29 cellular contexts compared by ENCODE assay signal in genomic region chr3:131306242-131306641, GRCh38.
"Had no signal": no experiment of that assay in that cellular context is flagged by ENCODE, and none has a peak within 500 bp of the region (broad histone marks: within the 10 kb centered on the region; RNA-seq: fewer than 3 reads in every experiment).

No MANE protein-coding gene starts in this region.

- H3K4me1 ChIP-seq: esophagus muscularis mucosa, foreskin keratinocyte, gastrocnemius medialis, heart left ventricle had no signal

- ATAC-seq: activated CD4-positive, CD25-positive, alpha-beta regulatory T cell treated with anti-CD3 and anti-CD28 coated beads, Interleukin-2, amount 50 U/mL, for 24 hours; activated CD8-positive, alpha-beta T cell treated with anti-CD3 and anti-CD28 coated beads for 36 hours; activated T-cell treated with anti-CD3 and anti-CD28 coated beads, Interleukin-2, amount 50 U/mL, for 4 hours; activated T-helper 17 cell treated with anti-CD3 and anti-CD28 coated beads, Interleukin-2, amount 50 U/mL, for 72 hours; effector memory CD8-positive, alpha-beta T cell; foreskin keratinocyte; gastrocnemius medialis had no signal

- H3K27me3 ChIP-seq: brain microvascular endothelial cell, esophagus muscularis mucosa, gastrocnemius medialis, heart left ventricle had no signal

- H3K36me3 ChIP-seq: brain microvascular endothelial cell, esophagus muscularis mucosa, gastrocnemius medialis, heart left ventricle, WERI-Rb-1 had no signal

- H3K27ac ChIP-seq: brain microvascular endothelial cell, esophagus muscularis mucosa, foreskin keratinocyte, gastrocnemius medialis, heart left ventricle, WERI-Rb-1 had no signal

- H3K4me3 ChIP-seq: esophagus muscularis mucosa, gastrocnemius medialis, heart left ventricle had no signal

- H3K9me3 ChIP-seq: esophagus muscularis mucosa, gastrocnemius medialis, heart left ventricle had no signal

- DNase-seq: activated B cell treated with CpG ODN at 0.5 μM for 24 hours; activated CD4-positive, alpha-beta T cell treated with anti-CD3 and anti-CD28 coated beads for 48 hours; activated CD4-positive, alpha-beta T cell treated with anti-CD3 and anti-CD28 coated beads, Interleukin-2, amount 50 U/mL, for 1 hour; activated CD4-positive, alpha-beta T cell treated with anti-CD3 and anti-CD28 coated beads, Interleukin-2, amount 50 U/mL, for 48 hours; activated CD8-positive, alpha-beta memory T cell treated with anti-CD3 and anti-CD28 coated beads for 24 hours; activated CD8-positive, alpha-beta T cell treated with anti-CD3 and anti-CD28 coated beads for 36 hours; activated effector memory CD4-positive, alpha-beta T cell treated with Interleukin-2 at 50 U/mL for 16 hours; activated gamma-delta T cell treated with Interleukin-2 at 50 U/mL for 16 hours; activated naive CD4-positive, alpha-beta T cell treated with anti-CD3 and anti-CD28 coated beads, Interleukin-2, amount 50 U/mL, for 16 hours; activated naive CD4-positive, alpha-beta T cell treated with Interleukin-2 at 50 U/mL for 16 hours; activated T-cell treated with anti-CD3 and anti-CD28 coated beads, Interleukin-2, amount 50 U/mL, for 4 hours; amniotic stem cell; anterior cingulate cortex; brain microvascular endothelial cell; caudate nucleus; cortex of kidney; dermis blood vessel endothelial cell; effector CD4-positive, alpha-beta T cell; effector memory CD8-positive, alpha-beta T cell; erythroblast; foreskin keratinocyte; gastrocnemius medialis; glutamatergic neuron; heart left ventricle; T1000; WERI-Rb-1 had no signal
